24 cellular contexts compared by ENCODE assay signal in the genomic region with DNA sequence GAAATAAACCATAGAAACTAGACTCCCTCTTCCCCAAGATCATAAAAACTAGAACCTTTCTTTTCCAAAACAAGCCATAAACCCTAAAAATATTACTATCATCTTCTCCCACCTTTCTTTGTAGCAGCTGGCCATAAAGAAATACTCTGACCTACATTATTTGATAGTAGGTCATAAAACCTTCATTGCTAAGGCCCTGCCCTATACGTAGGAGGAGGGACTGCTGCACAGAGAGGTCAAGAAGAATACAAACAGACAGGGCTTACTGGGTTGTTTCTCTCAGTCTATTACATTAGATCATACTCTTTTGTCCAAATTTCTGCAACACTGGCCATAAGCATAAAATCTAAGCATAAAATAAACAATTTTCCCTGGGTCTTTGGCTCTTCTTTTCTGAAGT.
"Had no signal": no experiment of that assay in that cellular context is flagged by ENCODE, and none has a peak within 500 bp of the region (broad histone marks: within the 10 kb centered on the region; RNA-seq: fewer than 3 reads in every experiment).

No MANE protein-coding gene starts in this region.

- FAIRE-seq: frontal cortex, kidney had no signal

- ATAC-seq: esophagus mucosa; foreskin keratinocyte; gastroesophageal sphincter; heart left ventricle; left lung; left ventricle myocardium superior; lower lobe of right lung; naive thymus-derived CD4-positive, alpha-beta T cell had no signal

- H3K27ac ChIP-seq: coronary artery, dorsolateral prefrontal cortex, epithelial cell of prostate, esophagus squamous epithelium, foreskin keratinocyte, gastroesophageal sphincter, heart left ventricle, hepatocyte, left lung, lower lobe of right lung had no signal

- H3K27me3 ChIP-seq: dorsolateral prefrontal cortex, esophagus squamous epithelium, foreskin keratinocyte, gastroesophageal sphincter, heart left ventricle, hepatocyte, left lung had no signal

- H3K9me3 ChIP-seq: esophagus squamous epithelium, gastroesophageal sphincter, heart left ventricle, left lung, lower lobe of right lung had no signal

- H3K4me1 ChIP-seq: esophagus squamous epithelium, foreskin keratinocyte, gastroesophageal sphincter, heart left ventricle, left lung, lower lobe of right lung had no signal

- H3K4me3 ChIP-seq: coronary artery, dorsolateral prefrontal cortex, esophagus squamous epithelium, gastroesophageal sphincter, heart left ventricle, hepatocyte, left lung, lower lobe of right lung had no signal

- DNase-seq: dermis blood vessel endothelial cell; dorsolateral prefrontal cortex; effector CD4-positive, alpha-beta T cell; effector memory CD4-positive, alpha-beta T cell; erythroblast; esophagus squamous epithelium; foreskin keratinocyte; heart left ventricle; hypothalamus; immature natural killer cell; islet precursor cell; kidney; kidney glomerular epithelial cell; left lung; left ventricle myocardium superior; lower lobe of right lung; mesenchymal stem cell; naive thymus-derived CD4-positive, alpha-beta T cell had no signal

- H3K36me3 ChIP-seq: esophagus squamous epithelium, gastroesophageal sphincter, heart left ventricle, left lung, lower lobe of right lung had no signal
